2 cellular contexts compared by ENCODE assay signal in genomic region chr5:177609076-177610059, GRCh38.
A peak's percentile ranks its signal among the peaks of the same experiment; 100 is the strongest.
TF ChIP-seq lines count a peak whose summit lies in the region.

No MANE protein-coding gene starts in this region.

TF ChIP-seq in GM12891, 5 proteins besides CTCF, POLR2A, EP300 and RAD21:
- TF ChIP-seq SPI1 (IDR thresholded peaks at IDR 0.05; ENCODE audit: low read depth, low read length) (no peak), POU2F2 (IDR thresholded peaks at IDR 0.05; ENCODE audit: low read depth, low read length) (no peak), PAX5 (IDR thresholded peaks at IDR 0.05; ENCODE audit: insufficient read depth, low read length, severe bottlenecking) (no peak), POLR2AphosphoS5 (IDR thresholded peaks at IDR 0.05; ENCODE audit: low read depth, low read length) (peak; percentile 20; the same call in 1 of the 2 replicates), TAF1 (IDR thresholded peaks at IDR 0.05; ENCODE audit: low read depth, low read length) (no peak)

TF ChIP-seq in H1, 55 proteins besides CTCF, POLR2A, EP300 and RAD21:
- TF ChIP-seq, protein P1, sequence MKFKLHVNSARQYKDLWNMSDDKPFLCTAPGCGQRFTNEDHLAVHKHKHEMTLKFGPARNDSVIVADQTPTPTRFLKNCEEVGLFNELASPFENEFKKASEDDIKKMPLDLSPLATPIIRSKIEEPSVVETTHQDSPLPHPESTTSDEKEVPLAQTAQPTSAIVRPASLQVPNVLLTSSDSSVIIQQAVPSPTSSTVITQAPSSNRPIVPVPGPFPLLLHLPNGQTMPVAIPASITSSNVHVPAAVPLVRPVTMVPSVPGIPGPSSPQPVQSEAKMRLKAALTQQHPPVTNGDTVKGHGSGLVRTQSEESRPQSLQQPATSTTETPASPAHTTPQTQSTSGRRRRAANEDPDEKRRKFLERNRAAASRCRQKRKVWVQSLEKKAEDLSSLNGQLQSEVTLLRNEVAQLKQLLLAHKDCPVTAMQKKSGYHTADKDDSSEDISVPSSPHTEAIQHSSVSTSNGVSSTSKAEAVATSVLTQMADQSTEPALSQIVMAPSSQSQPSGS (IDR thresholded peaks at IDR 0.05; ENCODE audit: low read length), result no peak
- TF ChIP-seq POLR2AphosphoS5 (IDR thresholded peaks at IDR 0.05; ENCODE audit: low read depth, low read length), result peak; percentile 46; the same call in 1 of the 2 replicates
- no peak for TF ChIP-seq SIX5 (IDR thresholded peaks at IDR 0.05; ENCODE audit: low read depth, low read length)
- TF ChIP-seq HDAC2 (IDR thresholded peaks at IDR 0.05; ENCODE audit: borderline replicate concordance in 1 of 2, low read depth in 2 of 2, low read length in 2 of 2), result no peak
- no peak for TF ChIP-seq CBX5 (IDR thresholded peaks at IDR 0.05; ENCODE audit: low read depth, low read length)
- TF ChIP-seq SP2 (IDR thresholded peaks at IDR 0.05; ENCODE audit: low read length), result no peak
